9 cellular contexts compared by ENCODE assay signal in genomic region chr7:16708980-16709379, GRCh38. TPM values are rescaled to one million over a fixed set of nuclear protein-coding genes. Genes with fewer than 3 reads are reported as not detected.
DNase-seq lines count a peak whose midpoint lies in the region; ATAC-seq, FAIRE-seq and TF ChIP-seq lines count a peak whose summit lies in the region.
"Had no signal": no experiment of that assay in that cellular context is flagged by ENCODE, and none has a peak within 500 bp of the region (broad histone marks: within the 10 kb centered on the region; RNA-seq: fewer than 3 reads in every experiment).

No MANE protein-coding gene starts in this region.

- DNase-seq in AG09309 (ENCODE audit: low read depth) (peak; percentile 93), astrocyte of the hippocampus (ENCODE audit: low read depth, low spot score) (peak; percentile 95), kidney epithelial cell (ENCODE audit: low read depth) (peak; percentile 94), D721Med (ENCODE audit: insufficient read length, low spot score) (no peak), iPS-NIHi7 (ENCODE audit: extremely low spot score) (no peak)
- DNase-seq in stimulated activated CD4-positive, alpha-beta T cell treated with anti-CD3 and anti-CD28 coated beads, Interleukin-4, amount 100 ng/mL, for 4 hours = no peak

- TF ChIP-seq CTCF in AG09309 (IDR thresholded peaks at IDR 0.05; ENCODE audit: control insufficient read depth, insufficient read depth, low read depth, low read length, missing control alignments) (no peak), kidney epithelial cell (IDR thresholded peaks at IDR 0.05; ENCODE audit: insufficient read depth, low read length, poor library complexity, severe bottlenecking) (no peak), D721Med (IDR thresholded peaks at IDR 0.05; ENCODE audit: insufficient read depth, missing control alignments) (no peak)

- H3K27me3 ChIP-seq in HUES64 (ENCODE audit: insufficient read depth, low read length) (no peaks in the 10 kb centered on the region), kidney epithelial cell (ENCODE audit: control insufficient read depth, insufficient read depth, low read length) (no peaks in the 10 kb centered on the region)

- ATAC-seq in HG03196 (IDR thresholded peaks at IDR 0.05; ENCODE audit: unreplicated experiment) = no peak

- peaks cover 8% of the 10 kb centered on the region; the same call in 1 of the 2 replicates for H3K4me1 ChIP-seq in HUES64 (ENCODE audit: insufficient read depth, low read length)

- 88% methylated on average over 2 of the region's 3 CpGs for WGBS in HUES64

- no peak overlapping the region for H3K4me3 ChIP-seq in AG09309 (ENCODE audit: control insufficient read depth, low read depth, low read length)
- H3K4me3 ChIP-seq in HUES64 (ENCODE audit: low read length) = no peak overlapping the region
- H3K4me3 ChIP-seq in kidney epithelial cell (ENCODE audit: low read depth, low read length) = no peak overlapping the region

- 0 out of 2 replicates have a peak overlapping the region, but pooled peaks have one; percentile 12 for H3K27ac ChIP-seq in HUES64 (ENCODE audit: low read depth, low read length)

- no peak for FAIRE-seq in D721Med (lab: Jason Lieb, UNC)
- FAIRE-seq: TTC549 had no signal

- H3K36me3 ChIP-seq in HUES64 (ENCODE audit: insufficient read depth, low read length) (peaks cover 33% of the 10 kb centered on the region), kidney epithelial cell (ENCODE audit: control insufficient read depth, insufficient read depth, low read length) (no peaks in the 10 kb centered on the region)

- no peak overlapping the region for H3K9ac ChIP-seq in HUES64 (ENCODE audit: low read depth, low read length)

- H3K9me3 ChIP-seq in HUES64 (ENCODE audit: insufficient read depth, low read depth, low read length) = no peaks in the 10 kb centered on the region

RNA-seq across cellular contexts. Expression of gene TSPAN13, which starts 44.6 kb away (rescaled TPM):
- polyA plus RNA-seq in HUES64 (2013, experiment 1 of 2) = 25.2 TPM
- polyA plus RNA-seq in HUES64 (2013, experiment 2 of 2) = 29.4 TPM
- total RNA-seq in kidney epithelial cell = 15.5 and 16.7 TPM in 2 replicates

Comparison
In these comparisons a context has a peak if more than half of its experiments do, and no peak if none do; other contexts are left out.
1. DNase-seq: peak in AG09309 (single experiment), astrocyte of the hippocampus (single experiment) and kidney epithelial cell (single experiment); none in D721Med (single experiment), iPS-NIHi7 (single experiment) and stimulated activated CD4-positive, alpha-beta T cell treated with anti-CD3 and anti-CD28 coated beads, Interleukin-4, amount 100 ng/mL, for 4 hours (0 of 2).